ENCODE assay signal across 8 cellular contexts in the genomic region with DNA sequence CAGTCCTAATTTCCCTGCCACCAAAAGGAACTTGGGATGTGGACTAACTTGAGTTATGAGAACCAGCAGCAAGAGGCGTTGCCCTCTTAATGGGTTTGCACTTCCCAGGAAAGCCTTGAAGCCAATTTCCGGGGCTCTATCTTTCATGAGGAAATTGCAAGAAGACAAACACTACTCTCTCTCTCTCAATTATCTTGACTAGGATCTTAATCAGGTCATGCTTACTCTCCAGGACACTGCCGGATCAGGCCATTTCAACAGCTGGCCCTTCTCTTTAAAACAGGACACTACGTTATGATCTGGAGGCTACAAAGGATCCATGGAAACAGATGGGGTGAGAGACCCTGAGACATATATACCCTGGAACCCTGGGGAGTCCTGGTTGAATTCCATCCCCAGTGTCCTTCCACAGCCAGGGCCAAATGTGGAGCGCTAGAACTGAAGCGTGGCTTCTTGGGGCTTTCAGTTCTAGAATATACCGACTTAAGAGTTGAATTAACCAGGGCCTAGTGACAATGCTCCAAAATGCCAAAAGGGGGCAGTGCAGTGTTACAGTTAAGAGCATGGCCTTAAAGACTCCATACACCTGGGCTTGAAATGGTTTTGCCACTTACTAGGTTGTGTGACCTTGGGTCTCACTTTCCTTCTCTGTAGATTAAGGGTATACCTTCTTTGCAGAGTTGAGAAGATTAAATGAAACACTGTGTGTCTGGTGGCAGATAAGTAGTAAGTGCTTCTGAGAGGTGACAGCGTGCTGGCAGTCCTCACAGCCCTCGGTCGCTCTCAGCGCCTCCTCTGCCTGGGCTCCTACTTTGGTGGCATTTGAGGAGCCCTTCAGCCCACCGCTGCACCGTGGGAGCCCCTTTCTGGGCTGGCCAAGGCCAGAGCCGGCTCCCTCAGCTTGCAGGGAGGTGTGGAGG. TPM values are rescaled to one million over a fixed set of nuclear protein-coding genes. Genes with fewer than 3 reads are reported as not detected.
DNase-seq lines count a peak whose midpoint lies in the region; ATAC-seq and TF ChIP-seq lines count a peak whose summit lies in the region.

No MANE protein-coding gene starts in this region.

- peak; percentile 76 to 84 for DNase-seq in Kasumi-1 (lab: John Stamatoyannopoulos, UW)
- DNase-seq in Peyer's patch, result peak in 2 of 3 donors; percentile 60 to 85
- peak; percentile 81 for DNase-seq in activated effector memory CD4-positive, alpha-beta T cell treated with anti-CD3 and anti-CD28 coated beads, Interleukin-2, amount 50 U/mL, for 16 hours
- DNase-seq in globus pallidus (ENCODE audit: low spot score), result peak; percentile 62
- DNase-seq in prostate gland (ENCODE audit: low spot score), result peak; percentile 62

- 64% methylated on average over 14 of the region's 14 CpGs for WGBS in prostate gland

- ATAC-seq in GM21723 (IDR thresholded peaks at IDR 0.05; ENCODE audit: unreplicated experiment) (no peak), GM18870 (IDR thresholded peaks at IDR 0.05; ENCODE audit: unreplicated experiment) (no peak)

- H3K4me3 ChIP-seq in Peyer's patch (no peak overlapping the region), prostate gland (no peak overlapping the region)

- TF ChIP-seq CTCF in GM12801 (IDR thresholded peaks at IDR 0.05; ENCODE audit: extremely low read depth, insufficient read length) (peak; percentile 22), Peyer's patch (IDR thresholded peaks at IDR 0.05) (peak; percentile 48 to 90 (median 78)), prostate gland (IDR thresholded peaks at IDR 0.05) (peak; percentile 12 to 79 (median 66))

- H3K9me3 ChIP-seq in Peyer's patch (no peaks in the 10 kb centered on the region), prostate gland (no peaks in the 10 kb centered on the region)

- TF ChIP-seq POLR2A in Peyer's patch (IDR thresholded peaks at IDR 0.05) (no peak), prostate gland (IDR thresholded peaks at IDR 0.05) (no peak)

- H3K36me3 ChIP-seq in Peyer's patch, result no peaks in the 10 kb centered on the region
- no peaks in the 10 kb centered on the region for H3K36me3 ChIP-seq in prostate gland

- H3K27me3 ChIP-seq in Peyer's patch, result no peaks in the 10 kb centered on the region
- H3K27me3 ChIP-seq in prostate gland (replicated peaks; ENCODE audit: insufficient read depth), result no peaks in the 10 kb centered on the region

- H3K27ac ChIP-seq in Peyer's patch (no peak overlapping the region), prostate gland (no peak overlapping the region)

- intact Hi-C loops in prostate gland (cut with DNase I), result loop anchor here (1.0 kb wide), 1 partner anchor 63 kb away; no protein-coding TSS in a partner anchor

- no peaks in the 10 kb centered on the region for H3K4me1 ChIP-seq in Peyer's patch
- peaks cover 3% of the 10 kb centered on the region for H3K4me1 ChIP-seq in prostate gland (replicated peaks)

RNA-seq across cellular contexts. Expression of gene FAM219A, which starts 21.1 kb away (rescaled TPM):
- total RNA-seq in Peyer's patch (10 to 100 TPM in 2 of 4 donors, 1 to 10 TPM in 2; 6.0 to 13.2 (median 9.5) TPM), prostate gland (10 to 100 TPM; 14.4 to 16.5 TPM)

RNA-seq across cellular contexts. Expression of gene DNAI1, which starts 21.3 kb away (rescaled TPM):
- total RNA-seq in Peyer's patch (not detected), prostate gland (1 to 10 TPM in 1 of 2 donors, not detected in 1; 5.6 TPM)

Comparison
In these comparisons a context has a peak if more than half of its experiments do, and no peak if none do; other contexts are left out.
1. CTCF ChIP-seq: peak in every context shown above with its lines; median percentile 78 in Peyer's patch; 66 in prostate gland; 22 in GM12801.